34 cellular contexts compared by ENCODE assay signal in genomic region chr2:177178797-177179196, GRCh38.
"Had no signal": no experiment of that assay in that cellular context is flagged by ENCODE, and none has a peak within 500 bp of the region (broad histone marks: within the 10 kb centered on the region; RNA-seq: fewer than 3 reads in every experiment).

No MANE protein-coding gene starts in this region.

- H3K27ac ChIP-seq: adrenal gland, body of pancreas, cardiac muscle cell, coronary artery, dorsolateral prefrontal cortex, gastroesophageal sphincter, pancreas, prostate gland, skin epidermis, upper lobe of left lung, vagina, VCaP had no signal

- H3K9me3 ChIP-seq: adrenal gland, body of pancreas, gastroesophageal sphincter, pancreas, prostate gland, upper lobe of left lung, vagina had no signal

- H3K4me3 Mint-ChIP-seq: activated naive CD4-positive, alpha-beta T cell treated with anti-CD3 and anti-CD28 coated beads for 36 hours; activated naive CD8-positive, alpha-beta T cell treated with anti-CD3 and anti-CD28 coated beads for 36 hours; activated T-helper 1 cell treated with anti-CD3 and anti-CD28 coated beads, Interleukin-12 subunit alpha, Interleukin-12 subunit beta, Interleukin-2, Interleukin-4 antibody, amounts not matched to agents 30 ng/mL and 10 ng/mL and 1 ng/mL, durations not matched to agents 14 hours and 24 hours and 36 hours; mesothelial cell of epicardium; naive thymus-derived CD8-positive, alpha-beta T cell; neural crest cell; stimulated activated effector memory CD8-positive, alpha-beta T cell treated with anti-CD3 and anti-CD28 coated beads, Interleukin-12 subunit alpha, Interleukin-12 subunit beta, amount 100 ng/mL, for 72 hours; stimulated activated naive CD8-positive, alpha-beta T cell treated with anti-CD3 and anti-CD28 coated beads, Interleukin-15, Interleukin-2, amounts not matched to agents 100 ng/mL and 50 ng/mL, for 24 hours had no signal

- H3K4me1 ChIP-seq: adrenal gland, body of pancreas, pancreas, prostate gland, upper lobe of left lung, vagina had no signal

- H3K36me3 Mint-ChIP-seq: activated naive CD8-positive, alpha-beta T cell treated with anti-CD3 and anti-CD28 coated beads for 36 hours; mesothelial cell of epicardium; naive thymus-derived CD8-positive, alpha-beta T cell; stimulated activated effector memory CD8-positive, alpha-beta T cell treated with anti-CD3 and anti-CD28 coated beads, Interleukin-12 subunit alpha, Interleukin-12 subunit beta, amount 100 ng/mL, for 72 hours had no signal

- ATAC-seq: activated CD4-positive, CD25-positive, alpha-beta regulatory T cell treated with anti-CD3 and anti-CD28 coated beads, Interleukin-2, amount 50 U/mL, for 24 hours; body of pancreas; gastroesophageal sphincter; left colon; naive thymus-derived CD8-positive, alpha-beta T cell; pancreas; sciatic nerve; stimulated activated effector memory CD8-positive, alpha-beta T cell treated with anti-CD3 and anti-CD28 coated beads, Interleukin-12 subunit alpha, Interleukin-12 subunit beta, amount 100 ng/mL, for 72 hours had no signal

- H3K27me3 ChIP-seq: adrenal gland, body of pancreas, cardiac muscle cell, dorsolateral prefrontal cortex, gastroesophageal sphincter, pancreas, upper lobe of left lung, vagina had no signal

- H3K4me3 ChIP-seq: adrenal gland, body of pancreas, cardiac muscle cell, coronary artery, dorsolateral prefrontal cortex, gastroesophageal sphincter, pancreas, prostate gland, skin epidermis, upper lobe of left lung, vagina had no signal

- H3K27me3 Mint-ChIP-seq: activated naive CD8-positive, alpha-beta T cell treated with anti-CD3 and anti-CD28 coated beads for 36 hours; stimulated activated naive CD8-positive, alpha-beta T cell treated with anti-CD3 and anti-CD28 coated beads, Interleukin-15, Interleukin-2, amounts not matched to agents 100 ng/mL and 50 ng/mL, for 24 hours had no signal

- H3K27ac Mint-ChIP-seq: activated naive CD4-positive, alpha-beta T cell treated with anti-CD3 and anti-CD28 coated beads for 36 hours; activated naive CD8-positive, alpha-beta T cell treated with anti-CD3 and anti-CD28 coated beads for 36 hours; activated T-helper 1 cell treated with anti-CD3 and anti-CD28 coated beads, Interleukin-12 subunit alpha, Interleukin-12 subunit beta, Interleukin-2, Interleukin-4 antibody, amounts not matched to agents 30 ng/mL and 10 ng/mL and 1 ng/mL, durations not matched to agents 14 hours and 24 hours and 36 hours; mesothelial cell of epicardium; naive thymus-derived CD8-positive, alpha-beta T cell; stimulated activated effector memory CD8-positive, alpha-beta T cell treated with anti-CD3 and anti-CD28 coated beads, Interleukin-12 subunit alpha, Interleukin-12 subunit beta, amount 100 ng/mL, for 72 hours; stimulated activated naive CD8-positive, alpha-beta T cell treated with anti-CD3 and anti-CD28 coated beads, Interleukin-15, Interleukin-2, amounts not matched to agents 100 ng/mL and 50 ng/mL, for 24 hours had no signal

- H3K9me3 Mint-ChIP-seq: activated naive CD4-positive, alpha-beta T cell treated with anti-CD3 and anti-CD28 coated beads for 36 hours; activated naive CD8-positive, alpha-beta T cell treated with anti-CD3 and anti-CD28 coated beads for 36 hours; activated T-helper 1 cell treated with anti-CD3 and anti-CD28 coated beads, Interleukin-12 subunit alpha, Interleukin-12 subunit beta, Interleukin-2, Interleukin-4 antibody, amounts not matched to agents 30 ng/mL and 10 ng/mL and 1 ng/mL, durations not matched to agents 14 hours and 24 hours and 36 hours; mesothelial cell of epicardium; naive thymus-derived CD8-positive, alpha-beta T cell; neural crest cell; stimulated activated effector memory CD8-positive, alpha-beta T cell treated with anti-CD3 and anti-CD28 coated beads, Interleukin-12 subunit alpha, Interleukin-12 subunit beta, amount 100 ng/mL, for 72 hours; stimulated activated naive CD8-positive, alpha-beta T cell treated with anti-CD3 and anti-CD28 coated beads, Interleukin-15, Interleukin-2, amounts not matched to agents 100 ng/mL and 50 ng/mL, for 24 hours had no signal

- H3K36me3 ChIP-seq: adrenal gland, cardiac muscle cell, gastroesophageal sphincter, pancreas, prostate gland, upper lobe of left lung, vagina had no signal

- H3K4me1 Mint-ChIP-seq: activated naive CD8-positive, alpha-beta T cell treated with anti-CD3 and anti-CD28 coated beads for 36 hours; neural crest cell; stimulated activated effector memory CD8-positive, alpha-beta T cell treated with anti-CD3 and anti-CD28 coated beads, Interleukin-12 subunit alpha, Interleukin-12 subunit beta, amount 100 ng/mL, for 72 hours had no signal

- DNase-seq: activated CD4-positive, alpha-beta T cell treated with anti-CD3 and anti-CD28 coated beads for 48 hours; activated CD4-positive, alpha-beta T cell treated with anti-CD3 and anti-CD28 coated beads, Interleukin-2, amount 50 U/mL, for 48 hours; activated CD8-positive, alpha-beta memory T cell treated with anti-CD3 and anti-CD28 coated beads for 24 hours; activated effector memory CD4-positive, alpha-beta T cell treated with anti-CD3 and anti-CD28 coated beads, Interleukin-2, amount 50 U/mL, for 16 hours; activated naive CD4-positive, alpha-beta T cell treated with anti-CD3 and anti-CD28 coated beads for 36 hours; activated naive CD8-positive, alpha-beta T cell treated with anti-CD3 and anti-CD28 coated beads for 36 hours; adrenal gland; aorta; body of pancreas; dorsolateral prefrontal cortex; effector memory CD4-positive, alpha-beta T cell; hippocampal formation; left colon; mammary epithelial cell; naive thymus-derived CD8-positive, alpha-beta T cell; nucleus accumbens; retina; stimulated activated CD4-positive, alpha-beta T cell treated with anti-CD3 and anti-CD28 coated beads, Interleukin-4, amount 100 ng/mL, for 24 hours had no signal
